Comparison of ENCODE assay signal across 13 cellular contexts in genomic region chr7:131090866-131091692, GRCh38.
A peak's percentile ranks its signal among the peaks of the same experiment; 100 is the strongest.
DNase-seq lines count a peak whose midpoint lies in the region; ATAC-seq and TF ChIP-seq lines count a peak whose summit lies in the region.
"Had no signal": no experiment of that assay in that cellular context is flagged by ENCODE, and none has a peak within 500 bp of the region (broad histone marks: within the 10 kb centered on the region; RNA-seq: fewer than 3 reads in every experiment).

No MANE protein-coding gene starts in this region.

- H3K27ac ChIP-seq in left lung (no peak overlapping the region), thymus (ENCODE audit: low read depth) (peak overlapping the region; percentile 18)
- H3K27ac ChIP-seq: KMS-11, SJCRH30 had no signal

- peaks cover 20% of the 10 kb centered on the region for H3K36me3 Mint-ChIP-seq in activated naive CD4-positive, alpha-beta T cell treated with anti-CD3 and anti-CD28 coated beads, Interleukin-2, amount 50 U/mL, for 24 hours
- H3K36me3 Mint-ChIP-seq in activated naive CD8-positive, alpha-beta T cell = peaks cover 22% of the 10 kb centered on the region
- peaks cover 33% of the 10 kb centered on the region for H3K36me3 Mint-ChIP-seq in activated CD4-positive, alpha-beta T cell treated with anti-CD3 and anti-CD28 coated beads, Interleukin-2, amount 10 ng/mL, durations not matched to agents 24 days and 14 days (ENCODE audit: low read depth)

- H3K4me3 ChIP-seq in left lung (no peak overlapping the region), thymus (ENCODE audit: low read length) (no peak overlapping the region)
- H3K4me3 ChIP-seq: SJCRH30 had no signal

- H3K27me3 Mint-ChIP-seq in activated naive CD4-positive, alpha-beta T cell treated with anti-CD3 and anti-CD28 coated beads, Interleukin-2, amount 50 U/mL, for 24 hours = no peaks in the 10 kb centered on the region
- no peaks in the 10 kb centered on the region for H3K27me3 Mint-ChIP-seq in activated naive CD8-positive, alpha-beta T cell
- no peaks in the 10 kb centered on the region for H3K27me3 Mint-ChIP-seq in activated CD4-positive, alpha-beta T cell treated with anti-CD3 and anti-CD28 coated beads, Interleukin-2, amount 10 ng/mL, durations not matched to agents 24 days and 14 days

- no peaks in the 10 kb centered on the region for H3K9me3 ChIP-seq in left lung
- H3K9me3 ChIP-seq in thymus (ENCODE audit: control insufficient read depth) = no peaks in the 10 kb centered on the region
- H3K9me3 ChIP-seq: SJCRH30 had no signal

- peak; percentile 24 for ATAC-seq in left lung

- peak overlapping the region; percentile 46 for H3K27ac Mint-ChIP-seq in activated naive CD4-positive, alpha-beta T cell treated with anti-CD3 and anti-CD28 coated beads, Interleukin-2, amount 50 U/mL, for 24 hours
- peak overlapping the region; percentile 73 for H3K27ac Mint-ChIP-seq in activated naive CD8-positive, alpha-beta T cell
- no peak overlapping the region for H3K27ac Mint-ChIP-seq in activated CD4-positive, alpha-beta T cell treated with anti-CD3 and anti-CD28 coated beads, Interleukin-2, amount 10 ng/mL, durations not matched to agents 24 days and 14 days
- H3K27ac Mint-ChIP-seq: nephron progenitor cell had no signal

- H3K36me3 ChIP-seq in left lung (peaks cover 0 to 15% of the 10 kb centered on the region in 2 donors), thymus (ENCODE audit: control insufficient read depth, insufficient read depth) (no peaks in the 10 kb centered on the region)
- H3K36me3 ChIP-seq: SJCRH30 had no signal

- H3K27me3 ChIP-seq in left lung (no peaks in the 10 kb centered on the region), thymus (ENCODE audit: control insufficient read depth, insufficient read depth) (no peaks in the 10 kb centered on the region)
- H3K27me3 ChIP-seq: SJCRH30 had no signal

- peak overlapping the region; percentile 31 for H3K4me3 Mint-ChIP-seq in activated naive CD4-positive, alpha-beta T cell treated with anti-CD3 and anti-CD28 coated beads, Interleukin-2, amount 50 U/mL, for 24 hours
- H3K4me3 Mint-ChIP-seq in activated naive CD8-positive, alpha-beta T cell = no peak overlapping the region
- no peak overlapping the region for H3K4me3 Mint-ChIP-seq in activated CD4-positive, alpha-beta T cell treated with anti-CD3 and anti-CD28 coated beads, Interleukin-2, amount 10 ng/mL, durations not matched to agents 24 days and 14 days
- H3K4me3 Mint-ChIP-seq: nephron progenitor cell had no signal

- H3K9me3 Mint-ChIP-seq in activated naive CD4-positive, alpha-beta T cell treated with anti-CD3 and anti-CD28 coated beads, Interleukin-2, amount 50 U/mL, for 24 hours = no peaks in the 10 kb centered on the region
- H3K9me3 Mint-ChIP-seq in activated naive CD8-positive, alpha-beta T cell (ENCODE audit: low read depth) = no peaks in the 10 kb centered on the region
- no peaks in the 10 kb centered on the region for H3K9me3 Mint-ChIP-seq in activated CD4-positive, alpha-beta T cell treated with anti-CD3 and anti-CD28 coated beads, Interleukin-2, amount 10 ng/mL, durations not matched to agents 24 days and 14 days
- H3K9me3 Mint-ChIP-seq: nephron progenitor cell had no signal

- no peak for DNase-seq in activated naive CD4-positive, alpha-beta T cell treated with anti-CD3 and anti-CD28 coated beads, Interleukin-2, amount 50 U/mL, for 16 hours
- DNase-seq in left lung = no peak
- DNase-seq in SW 1271 (lab: John Stamatoyannopoulos, UW) = no peak
- DNase-seq in cerebellum (ENCODE audit: low spot score) = no peak
- no peak for DNase-seq in activated CD4-positive, alpha-beta T cell treated with anti-CD3 and anti-CD28 coated beads, Interleukin-2, amount 10 ng/mL, durations not matched to agents 24 days and 14 days
- DNase-seq: ACHN, NCI-H2029, nephron progenitor cell, SJCRH30 had no signal

- WGBS in thymus = 96% methylated on average over 7 of the region's 7 CpGs

- H3K4me1 Mint-ChIP-seq in activated naive CD4-positive, alpha-beta T cell treated with anti-CD3 and anti-CD28 coated beads, Interleukin-2, amount 50 U/mL, for 24 hours = peaks cover 74% of the 10 kb centered on the region
- H3K4me1 Mint-ChIP-seq in activated naive CD8-positive, alpha-beta T cell (ENCODE audit: low read depth) = peaks cover 76% of the 10 kb centered on the region
- H3K4me1 Mint-ChIP-seq in activated CD4-positive, alpha-beta T cell treated with anti-CD3 and anti-CD28 coated beads, Interleukin-2, amount 10 ng/mL, durations not matched to agents 24 days and 14 days = peaks cover 11% of the 10 kb centered on the region
- H3K4me1 Mint-ChIP-seq: nephron progenitor cell had no signal

- intact Hi-C loops in left lung (cut with DNase I) = no loop called here
- intact Hi-C loops in activated CD4-positive, alpha-beta T cell treated with anti-CD3 and anti-CD28 coated beads, Interleukin-2, amount 10 ng/mL, durations not matched to agents 24 days and 14 days (cut with micrococcal nuclease) = no loop called here

- no peak for TF ChIP-seq CTCF in left lung (IDR thresholded peaks at IDR 0.05)

- peaks cover 0 to 54% of the 10 kb centered on the region in 2 donors for H3K4me1 ChIP-seq in left lung
- H3K4me1 ChIP-seq in thymus (ENCODE audit: control insufficient read depth, insufficient read depth, low read length) = no peaks in the 10 kb centered on the region
- H3K4me1 ChIP-seq: SJCRH30 had no signal
